Comparison of ENCODE assay signal across 19 cellular contexts in the genomic region with DNA sequence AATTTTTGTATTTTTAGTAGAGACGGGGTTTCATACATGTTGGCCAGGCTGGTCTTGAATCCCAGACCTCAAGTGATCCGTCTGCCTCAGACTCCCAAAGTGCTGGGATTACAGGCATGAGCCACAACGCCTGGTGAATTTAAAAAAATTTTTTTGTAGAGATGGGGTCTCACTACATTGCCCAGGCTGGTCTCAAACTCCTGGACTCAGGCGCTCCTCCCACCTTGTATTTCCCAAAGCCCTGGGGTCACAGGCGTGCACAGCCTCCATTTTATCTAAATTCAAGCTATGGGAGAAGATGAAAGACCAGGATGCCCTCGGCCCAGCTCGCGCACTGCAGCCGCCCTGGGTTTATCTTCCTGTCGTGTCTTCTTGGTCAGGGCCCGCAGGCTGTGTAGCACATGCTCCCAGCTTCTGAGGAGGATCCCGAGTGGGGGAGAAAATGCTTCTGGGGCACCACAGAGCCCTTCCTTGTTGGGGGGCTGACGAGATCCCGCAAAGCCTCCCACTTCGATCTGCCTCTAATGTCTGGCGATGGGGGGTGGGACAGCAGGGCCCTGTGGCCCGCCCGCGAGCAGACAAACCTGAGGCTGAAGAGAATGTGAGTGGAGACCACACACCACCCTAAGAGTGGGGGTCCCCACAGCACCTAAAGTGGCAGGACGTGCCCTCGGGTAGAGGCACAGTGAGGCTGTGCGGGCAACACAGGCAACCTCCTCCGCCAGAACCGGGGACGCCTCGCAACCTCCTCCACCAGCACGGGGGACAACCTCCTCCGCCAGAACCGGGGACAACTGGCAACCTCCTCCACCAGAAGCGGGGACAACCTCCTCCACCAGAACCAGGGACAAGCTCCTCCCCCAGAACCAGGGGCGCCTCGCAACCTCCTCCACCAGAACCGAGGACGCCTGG.
"Had no signal": no experiment of that assay in that cellular context is flagged by ENCODE, and none has a peak within 500 bp of the region (broad histone marks: within the 10 kb centered on the region; RNA-seq: fewer than 3 reads in every experiment).

No MANE protein-coding gene starts in this region.

- H3K4me2 ChIP-seq: KMS-11, SK-N-SH had no signal

- DNase-seq: IMR-90, Kasumi-1, MM.1S, NCI-H1092 treated with DMSO at 0.1 percent for 48 hours, NCI-H1436 treated with DMSO at 0.1 percent for 48 hours, NCI-H1694, NCI-H187 treated with DMSO at 0.1 percent for 48 hours, NCI-H2029 treated with DMSO at 0.1 percent for 48 hours, NCI-H2171 treated with DMSO at 0.1 percent for 48 hours, NCI-H345, NCI-H446 treated with DMSO at 0.1 percent for 48 hours, NCI-H524, NCI-H526 treated with DMSO at 0.1 percent for 48 hours, NCI-H748 treated with DMSO at 0.1 percent for 48 hours, SHP77, SK-N-SH, SW 1271 had no signal

- H3K9me3 ChIP-seq: SK-N-SH had no signal

- H3K27ac ChIP-seq: KMS-11, RWPE1 had no signal

- H3K9ac ChIP-seq: KMS-11, SK-N-SH had no signal
